In genomic region chr17:8287651-8288335, GRCh38 we compare ENCODE assay signal across 8 cellular contexts. TPM values are rescaled to one million over a fixed set of nuclear protein-coding genes. Genes with fewer than 3 reads are reported as not detected.
DNase-seq lines count a peak whose midpoint lies in the region; ATAC-seq and TF ChIP-seq lines count a peak whose summit lies in the region.

No MANE protein-coding gene starts in this region.

- H3K36me3 Mint-ChIP-seq in activated T-cell treated with anti-CD3 and anti-CD28 coated beads, Interleukin-2, amount 50 U/mL, for 24 hours (ENCODE audit: low read depth): peaks cover 23% of the 10 kb centered on the region
- H3K36me3 Mint-ChIP-seq in activated naive CD8-positive, alpha-beta T cell treated with anti-CD3 and anti-CD28 coated beads, Interleukin-2, amount 10 ng/mL, durations not matched to agents 7 days and 5 days: peaks cover 10% of the 10 kb centered on the region

- H3K9me3 ChIP-seq in left lung: no peaks in the 10 kb centered on the region
- no peaks in the 10 kb centered on the region for H3K9me3 ChIP-seq in tibial nerve

- no peaks in the 10 kb centered on the region for H3K9me3 Mint-ChIP-seq in activated T-cell treated with anti-CD3 and anti-CD28 coated beads, Interleukin-2, amount 50 U/mL, for 24 hours
- H3K9me3 Mint-ChIP-seq in activated naive CD8-positive, alpha-beta T cell treated with anti-CD3 and anti-CD28 coated beads, Interleukin-2, amount 10 ng/mL, durations not matched to agents 7 days and 5 days: no peaks in the 10 kb centered on the region

- H3K27ac ChIP-seq in left lung (peak overlapping the region; percentile 90 to 94), tibial nerve (peak overlapping the region; percentile 92 to 97 (median 92))

- H3K27me3 ChIP-seq in left lung (no peaks in the 10 kb centered on the region), tibial nerve (no peaks in the 10 kb centered on the region)

- no peak for ATAC-seq in activated naive CD8-positive, alpha-beta T cell treated with anti-CD3 and anti-CD28 coated beads, Interleukin-2, amount 10 ng/mL, durations not matched to agents 7 days and 5 days (ENCODE audit: low read depth)
- peak; percentile 4 for ATAC-seq in left lung

- intact Hi-C loops in left lung (cut with DNase I): no loop called here

- no peaks in the 10 kb centered on the region for H3K27me3 Mint-ChIP-seq in activated T-cell treated with anti-CD3 and anti-CD28 coated beads, Interleukin-2, amount 50 U/mL, for 24 hours
- H3K27me3 Mint-ChIP-seq in activated naive CD8-positive, alpha-beta T cell treated with anti-CD3 and anti-CD28 coated beads, Interleukin-2, amount 10 ng/mL, durations not matched to agents 7 days and 5 days: no peaks in the 10 kb centered on the region

- no peak for TF ChIP-seq POLR2A in tibial nerve (IDR thresholded peaks at IDR 0.05)

- H3K4me3 Mint-ChIP-seq in activated T-cell treated with anti-CD3 and anti-CD28 coated beads, Interleukin-2, amount 50 U/mL, for 24 hours: peak overlapping the region; percentile 96
- peak overlapping the region; percentile 99 for H3K4me3 Mint-ChIP-seq in activated naive CD8-positive, alpha-beta T cell treated with anti-CD3 and anti-CD28 coated beads, Interleukin-2, amount 10 ng/mL, durations not matched to agents 7 days and 5 days

- peaks cover 31% of the 10 kb centered on the region for H3K4me1 Mint-ChIP-seq in activated T-cell treated with anti-CD3 and anti-CD28 coated beads, Interleukin-2, amount 50 U/mL, for 24 hours (ENCODE audit: low read depth)
- peaks cover 28% of the 10 kb centered on the region for H3K4me1 Mint-ChIP-seq in activated naive CD8-positive, alpha-beta T cell treated with anti-CD3 and anti-CD28 coated beads, Interleukin-2, amount 10 ng/mL, durations not matched to agents 7 days and 5 days

- no peak for TF ChIP-seq EP300 in tibial nerve (IDR thresholded peaks at IDR 0.05)

- WGBS in tibial nerve, 2 donors: 33 to 34% methylated on average over 19 of the region's 19 CpGs

- peaks cover 5 to 35% of the 10 kb centered on the region in 2 donors for H3K4me1 ChIP-seq in left lung
- H3K4me1 ChIP-seq in tibial nerve: peaks cover 0 to 22% (median 4%) of the 10 kb centered on the region in 4 donors

- H3K27ac Mint-ChIP-seq in activated T-cell treated with anti-CD3 and anti-CD28 coated beads, Interleukin-2, amount 50 U/mL, for 24 hours: peak overlapping the region; percentile 96
- H3K27ac Mint-ChIP-seq in activated naive CD8-positive, alpha-beta T cell treated with anti-CD3 and anti-CD28 coated beads, Interleukin-2, amount 10 ng/mL, durations not matched to agents 7 days and 5 days: peak overlapping the region; percentile 96

- H3K4me3 ChIP-seq in left lung (peak overlapping the region; percentile 79 to 81), tibial nerve (peak overlapping the region; percentile 73 to 84 (median 84))

- no peak for TF ChIP-seq CTCF in left lung (IDR thresholded peaks at IDR 0.05)
- no peak for TF ChIP-seq CTCF in tibial nerve (IDR thresholded peaks at IDR 0.05)

- no peak for DNase-seq in activated T-cell treated with anti-CD3 and anti-CD28 coated beads, Interleukin-2, amount 50 U/mL, for 24 hours
- no peak for DNase-seq in activated T-cell treated with anti-CD3 and anti-CD28 coated beads, Interleukin-2, amount 50 U/mL, for 48 hours
- DNase-seq in activated naive CD8-positive, alpha-beta T cell treated with anti-CD3 and anti-CD28 coated beads, Interleukin-2, amount 10 ng/mL, durations not matched to agents 7 days and 5 days: no peak
- DNase-seq in left lung (no peak), tibial nerve (ENCODE audit: low spot score in 2 of 2) (peak in 1 of 2 donors; percentile 15), NCI-H446 (lab: John Stamatoyannopoulos, UW) (no peak), NCI-H1930 (lab: John Stamatoyannopoulos, UW) (no peak), NCI-H510A (lab: John Stamatoyannopoulos, UW) (no peak)

- H3K36me3 ChIP-seq in left lung (no peaks in the 10 kb centered on the region), tibial nerve (no peaks in the 10 kb centered on the region)

- POLR2A ChIA-PET in activated naive CD8-positive, alpha-beta T cell treated with anti-CD3 and anti-CD28 coated beads, Interleukin-2, amount 10 ng/mL, durations not matched to agents 7 days and 5 days (lab: Charles Lee): interaction anchor here (1.0 to 2.1 kb wide), 6 partner anchors 40 to 115 kb away, joined by 4 to 31 read pairs (median 6); partner anchors contain the start of genes AURKB, CTC1 and PFAS

RNA-seq across cellular contexts. Expression of gene RANGRF, which starts 0.7 kb away (rescaled TPM):
- 10 to 100 TPM; 43.6 to 44.9 TPM for total RNA-seq in activated naive CD8-positive, alpha-beta T cell treated with anti-CD3 and anti-CD28 coated beads, Interleukin-2, amount 10 ng/mL, durations not matched to agents 7 days and 5 days
- total RNA-seq in left lung (10 to 100 TPM; 22.9 to 33.2 TPM), tibial nerve (10 to 100 TPM; 23.0 to 35.4 (median 25.1) TPM)

RNA-seq across cellular contexts. Expression of gene SLC25A35, which starts 7.4 kb away (rescaled TPM):
- 1 to 10 TPM; 7.4 to 9.1 TPM for total RNA-seq in activated naive CD8-positive, alpha-beta T cell treated with anti-CD3 and anti-CD28 coated beads, Interleukin-2, amount 10 ng/mL, durations not matched to agents 7 days and 5 days
- total RNA-seq in left lung: 10 to 100 TPM in 1 of 2 donors, 1 to 10 TPM in 1; 8.5 to 11.1 TPM
- total RNA-seq in tibial nerve: 1 to 10 TPM; 2.5 to 7.0 (median 6.1) TPM

RNA-seq across cellular contexts. Expression of gene ARHGEF15, which starts 22.2 kb away (rescaled TPM):
- not detected for total RNA-seq in activated naive CD8-positive, alpha-beta T cell treated with anti-CD3 and anti-CD28 coated beads, Interleukin-2, amount 10 ng/mL, durations not matched to agents 7 days and 5 days
- total RNA-seq in left lung (10 to 100 TPM; 18.4 to 25.4 TPM), tibial nerve (10 to 100 TPM in 2 of 4 donors, 1 to 10 TPM in 2; 6.7 to 77.7 (median 12.0) TPM)

RNA-seq across cellular contexts. Expression of gene PFAS, which starts 38.7 kb away (rescaled TPM):
- total RNA-seq in activated naive CD8-positive, alpha-beta T cell treated with anti-CD3 and anti-CD28 coated beads, Interleukin-2, amount 10 ng/mL, durations not matched to agents 7 days and 5 days: 10 to 100 TPM; 47.2 to 56.8 TPM
- total RNA-seq in left lung (10 to 100 TPM; 25.9 to 51.0 TPM), tibial nerve (10 to 100 TPM; 19.2 to 39.9 (median 29.5) TPM)

RNA-seq across cellular contexts. Expression of gene CTC1, which starts 39.9 kb away (rescaled TPM):
- total RNA-seq in activated naive CD8-positive, alpha-beta T cell treated with anti-CD3 and anti-CD28 coated beads, Interleukin-2, amount 10 ng/mL, durations not matched to agents 7 days and 5 days: 100 to 1,000 TPM; 129 to 130 TPM
- 10 to 100 TPM; 49.1 to 53.1 TPM for total RNA-seq in left lung
- total RNA-seq in tibial nerve: 10 to 100 TPM; 22.3 to 30.1 (median 25.3) TPM

Comparison
In these comparisons a context has a peak if more than half of its experiments do, and no peak if none do; other contexts are left out.
1. RNA of gene ARHGEF15, which starts 22.2 kb away (total RNA-seq): 18.4 to 25.4 TPM in left lung and 6.7 to 77.7 TPM in tibial nerve; not detected in activated naive CD8-positive, alpha-beta T cell treated with anti-CD3 and anti-CD28 coated beads, Interleukin-2, amount 10 ng/mL, durations not matched to agents 7 days and 5 days; every median in the first group is over 4 times any median in the second.